23 cellular contexts compared by ENCODE assay signal in genomic region chr5:1173485-1174070, GRCh38. TPM values are rescaled to one million over a fixed set of nuclear protein-coding genes. Genes with fewer than 3 reads are reported as not detected.
DNase-seq lines count a peak whose midpoint lies in the region; ATAC-seq, FAIRE-seq and TF ChIP-seq lines count a peak whose summit lies in the region.
"Had no signal": no experiment of that assay in that cellular context is flagged by ENCODE, and none has a peak within 500 bp of the region (broad histone marks: within the 10 kb centered on the region; RNA-seq: fewer than 3 reads in every experiment).

No MANE protein-coding gene starts in this region.

- no peaks in the 10 kb centered on the region for H3K9me3 ChIP-seq in thyroid gland
- H3K9me3 ChIP-seq: adrenal gland, neutrophil, psoas muscle, suprapubic skin, vagina had no signal

- no peaks in the 10 kb centered on the region for H3K9me3 Mint-ChIP-seq in stimulated activated naive CD8-positive, alpha-beta T cell treated with anti-CD3 and anti-CD28 coated beads, Interleukin-15, amount 100 ng/mL, for 72 hours
- no peaks in the 10 kb centered on the region for H3K9me3 Mint-ChIP-seq in activated T-helper 17 cell treated with anti-CD3 and anti-CD28 coated beads, Interleukin-2, amount 50 U/mL, for 72 hours
- no peaks in the 10 kb centered on the region for H3K9me3 Mint-ChIP-seq in natural killer cell treated with Interleukin-12 subunit alpha and Interleukin-12 subunit beta and Interleukin-15 and Interleukin-18, amount 100 ng/mL, for 72 hours
- H3K9me3 Mint-ChIP-seq: effector memory CD8-positive, alpha-beta T cell had no signal

- H3K4me3 Mint-ChIP-seq in stimulated activated naive CD8-positive, alpha-beta T cell treated with anti-CD3 and anti-CD28 coated beads, Interleukin-15, amount 100 ng/mL, for 72 hours = no peak overlapping the region
- peak overlapping the region; percentile 49 for H3K4me3 Mint-ChIP-seq in activated T-helper 17 cell treated with anti-CD3 and anti-CD28 coated beads, Interleukin-2, amount 50 U/mL, for 72 hours
- H3K4me3 Mint-ChIP-seq in natural killer cell treated with Interleukin-12 subunit alpha and Interleukin-12 subunit beta and Interleukin-15 and Interleukin-18, amount 100 ng/mL, for 72 hours = no peak overlapping the region

- peaks cover 4 to 15% of the 10 kb centered on the region in 2 donors for H3K4me1 ChIP-seq in thyroid gland
- H3K4me1 ChIP-seq: adrenal gland, psoas muscle, suprapubic skin, vagina had no signal

- no peaks in the 10 kb centered on the region for H3K27me3 ChIP-seq in thyroid gland
- H3K27me3 ChIP-seq: adrenal gland, neutrophil, vagina had no signal

- ATAC-seq in stimulated activated naive CD8-positive, alpha-beta T cell treated with anti-CD3 and anti-CD28 coated beads, Interleukin-15, amount 100 ng/mL, for 72 hours = peak; percentile 46
- no peak for ATAC-seq in stimulated activated naive CD8-positive, alpha-beta T cell treated with anti-CD3 and anti-CD28 coated beads, Interleukin-15, Interleukin-2, amounts not matched to agents 100 U/mL and 50 U/mL, for 24 hours
- ATAC-seq in activated T-helper 17 cell treated with anti-CD3 and anti-CD28 coated beads, Interleukin-2, amount 50 U/mL, for 72 hours (replicated peaks) = no peak
- no peak for ATAC-seq in natural killer cell treated with Interleukin-12 subunit alpha and Interleukin-12 subunit beta and Interleukin-15 and Interleukin-18, amount 100 ng/mL, for 72 hours

- no peaks in the 10 kb centered on the region for H3K36me3 ChIP-seq in thyroid gland
- H3K36me3 ChIP-seq: adrenal gland, neutrophil, suprapubic skin, vagina had no signal

- no peak for TF ChIP-seq CTCF in thyroid gland (IDR thresholded peaks at IDR 0.05)

- peaks cover 6% of the 10 kb centered on the region for H3K27me3 Mint-ChIP-seq in stimulated activated naive CD8-positive, alpha-beta T cell treated with anti-CD3 and anti-CD28 coated beads, Interleukin-15, amount 100 ng/mL, for 72 hours
- peaks cover 3% of the 10 kb centered on the region for H3K27me3 Mint-ChIP-seq in activated T-helper 17 cell treated with anti-CD3 and anti-CD28 coated beads, Interleukin-2, amount 50 U/mL, for 72 hours
- no peaks in the 10 kb centered on the region for H3K27me3 Mint-ChIP-seq in natural killer cell treated with Interleukin-12 subunit alpha and Interleukin-12 subunit beta and Interleukin-15 and Interleukin-18, amount 100 ng/mL, for 72 hours

- FAIRE-seq in H54 (lab: Jason Lieb, UNC) = no peak
- FAIRE-seq: colon, D721Med had no signal

- DNase-seq in stimulated activated naive CD8-positive, alpha-beta T cell treated with anti-CD3 and anti-CD28 coated beads, Interleukin-15, amount 100 ng/mL, for 72 hours = no peak
- no peak for DNase-seq in stimulated activated naive CD8-positive, alpha-beta T cell treated with anti-CD3 and anti-CD28 coated beads, Interleukin-15, Interleukin-2, amounts not matched to agents 100 U/mL and 50 U/mL, for 24 hours
- peak; percentile 44 for DNase-seq in natural killer cell treated with Interleukin-12 subunit alpha and Interleukin-12 subunit beta and Interleukin-15 and Interleukin-18, amount 100 ng/mL, for 72 hours (ENCODE audit: low spot score)
- DNase-seq in H54 (ENCODE audit: insufficient read length, low spot score) = no peak
- DNase-seq in thyroid gland = no peak
- no peak for DNase-seq in NCI-H526 (lab: John Stamatoyannopoulos, UW)
- DNase-seq in kidney glomerular epithelial cell (lab: John Stamatoyannopoulos, UW) = no peak
- DNase-seq: activated gamma-delta T cell, activated T-cell treated with anti-CD3 and anti-CD28 coated beads for 4 hours, NCI-H1105 treated with DMSO at 0.1 percent for 48 hours had no signal

- TF ChIP-seq POLR2A in H54 (IDR thresholded peaks at IDR 0.05; ENCODE audit: low read depth, low read length) (no peak), thyroid gland (IDR thresholded peaks at IDR 0.05) (no peak)

- intact Hi-C loops in thyroid gland (cut with DNase I) = loop anchor here (5.0 to 10.0 kb wide), 2 partner anchors 169 to 251 kb away; partner anchors contain the start of gene NKD2

- H3K27ac ChIP-seq in thyroid gland = no peak overlapping the region
- H3K27ac ChIP-seq: adrenal gland, neutrophil, psoas muscle, skin epidermis, suprapubic skin, vagina had no signal

- WGBS in thyroid gland, 2 donors = 80 to 86% methylated on average over 16 to 17 of the region's 21 CpGs

- H3K4me3 ChIP-seq in thyroid gland (replicated peaks in 1 of 3) = no peak overlapping the region
- H3K4me3 ChIP-seq: adrenal gland, lung, psoas muscle, skin epidermis, suprapubic skin, vagina had no signal

- H3K27ac Mint-ChIP-seq in stimulated activated naive CD8-positive, alpha-beta T cell treated with anti-CD3 and anti-CD28 coated beads, Interleukin-15, amount 100 ng/mL, for 72 hours = peak overlapping the region in 1 of 2 donors; percentile 54
- no peak overlapping the region for H3K27ac Mint-ChIP-seq in activated T-helper 17 cell treated with anti-CD3 and anti-CD28 coated beads, Interleukin-2, amount 50 U/mL, for 72 hours
- H3K27ac Mint-ChIP-seq in natural killer cell treated with Interleukin-12 subunit alpha and Interleukin-12 subunit beta and Interleukin-15 and Interleukin-18, amount 100 ng/mL, for 72 hours = no peak overlapping the region

- peaks cover 15% of the 10 kb centered on the region for H3K4me1 Mint-ChIP-seq in stimulated activated naive CD8-positive, alpha-beta T cell treated with anti-CD3 and anti-CD28 coated beads, Interleukin-15, amount 100 ng/mL, for 72 hours
- peaks cover 3% of the 10 kb centered on the region for H3K4me1 Mint-ChIP-seq in activated T-helper 17 cell treated with anti-CD3 and anti-CD28 coated beads, Interleukin-2, amount 50 U/mL, for 72 hours
- peaks cover 4 to 9% of the 10 kb centered on the region in 2 donors for H3K4me1 Mint-ChIP-seq in natural killer cell treated with Interleukin-12 subunit alpha and Interleukin-12 subunit beta and Interleukin-15 and Interleukin-18, amount 100 ng/mL, for 72 hours (ENCODE audit: low read depth in 2 of 2)

- H3K36me3 Mint-ChIP-seq in activated T-helper 17 cell treated with anti-CD3 and anti-CD28 coated beads, Interleukin-2, amount 50 U/mL, for 72 hours (ENCODE audit: low read depth) = no peaks in the 10 kb centered on the region
- H3K36me3 Mint-ChIP-seq in natural killer cell treated with Interleukin-12 subunit alpha and Interleukin-12 subunit beta and Interleukin-15 and Interleukin-18, amount 100 ng/mL, for 72 hours = no peaks in the 10 kb centered on the region

RNA-seq across cellular contexts. Expression of gene SLC6A19, which starts 27.8 kb away (rescaled TPM):
- not detected for total RNA-seq in activated T-helper 17 cell treated with anti-CD3 and anti-CD28 coated beads, Interleukin-2, amount 50 U/mL, for 72 hours
- total RNA-seq in natural killer cell treated with Interleukin-12 subunit alpha and Interleukin-12 subunit beta and Interleukin-15 and Interleukin-18, amount 100 ng/mL, for 72 hours = not detected
- total RNA-seq in thyroid gland = not detected
- total RNA-seq: adrenal gland, M059J, psoas muscle, vagina had no signal

RNA-seq across cellular contexts. Expression of gene SLC6A18, which starts 51.6 kb away (rescaled TPM):
- total RNA-seq in activated T-helper 17 cell treated with anti-CD3 and anti-CD28 coated beads, Interleukin-2, amount 50 U/mL, for 72 hours = not detected
- not detected for total RNA-seq in natural killer cell treated with Interleukin-12 subunit alpha and Interleukin-12 subunit beta and Interleukin-15 and Interleukin-18, amount 100 ng/mL, for 72 hours
- total RNA-seq in thyroid gland = not detected
- total RNA-seq: adrenal gland, H7, lung, M059J, psoas muscle, suprapubic skin, vagina had no signal
